ENCODE assay signal across 1 cellular context in the genomic region with DNA sequence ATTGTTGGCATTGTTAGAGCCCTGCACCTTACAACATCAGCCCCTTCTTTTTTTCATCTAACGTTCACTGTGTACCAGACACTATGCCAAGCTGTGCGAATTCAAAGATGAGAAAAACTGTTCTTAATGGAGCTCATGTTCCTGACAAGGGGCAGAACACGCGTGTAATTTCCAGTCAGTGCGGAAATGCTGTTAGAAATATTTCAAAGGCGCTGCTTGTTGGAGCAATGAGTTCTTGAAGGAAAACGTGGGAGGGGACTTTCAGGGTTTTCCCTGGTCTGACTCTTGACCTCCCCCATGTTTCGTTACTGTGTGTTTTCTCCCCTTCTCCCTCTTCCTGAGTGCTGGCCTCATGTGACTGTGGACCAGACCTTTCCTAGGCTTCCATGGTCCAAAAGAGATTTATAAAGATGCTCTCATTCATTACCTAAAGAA.
TF ChIP-seq lines count a peak whose summit lies in the region.

No MANE protein-coding gene starts in this region.

TF ChIP-seq in H1, 55 proteins besides CTCF, POLR2A, EP300 and RAD21:
- TF ChIP-seq CHD2 (IDR thresholded peaks at IDR 0.05; ENCODE audit: low read length) (no peak), HDAC6 (IDR thresholded peaks at IDR 0.05; ENCODE audit: low read depth, low read length) (no peak), TAF7 (optimal IDR thresholded peaks at IDR 0.05; ENCODE audit: borderline replicate concordance, low read depth, low read length) (peak; percentile 34), BCL11A (IDR thresholded peaks at IDR 0.05; ENCODE audit: low read depth in 2 of 2, low read length in 2 of 2) (no peak), POLR2AphosphoS5 (IDR thresholded peaks at IDR 0.05; ENCODE audit: low read depth, low read length) (peak; percentile 88), NRF1 (IDR thresholded peaks at IDR 0.05; ENCODE audit: low read depth, low read length) (no peak)
